ENCODE assay signal across 1 cellular context in the genomic region with DNA sequence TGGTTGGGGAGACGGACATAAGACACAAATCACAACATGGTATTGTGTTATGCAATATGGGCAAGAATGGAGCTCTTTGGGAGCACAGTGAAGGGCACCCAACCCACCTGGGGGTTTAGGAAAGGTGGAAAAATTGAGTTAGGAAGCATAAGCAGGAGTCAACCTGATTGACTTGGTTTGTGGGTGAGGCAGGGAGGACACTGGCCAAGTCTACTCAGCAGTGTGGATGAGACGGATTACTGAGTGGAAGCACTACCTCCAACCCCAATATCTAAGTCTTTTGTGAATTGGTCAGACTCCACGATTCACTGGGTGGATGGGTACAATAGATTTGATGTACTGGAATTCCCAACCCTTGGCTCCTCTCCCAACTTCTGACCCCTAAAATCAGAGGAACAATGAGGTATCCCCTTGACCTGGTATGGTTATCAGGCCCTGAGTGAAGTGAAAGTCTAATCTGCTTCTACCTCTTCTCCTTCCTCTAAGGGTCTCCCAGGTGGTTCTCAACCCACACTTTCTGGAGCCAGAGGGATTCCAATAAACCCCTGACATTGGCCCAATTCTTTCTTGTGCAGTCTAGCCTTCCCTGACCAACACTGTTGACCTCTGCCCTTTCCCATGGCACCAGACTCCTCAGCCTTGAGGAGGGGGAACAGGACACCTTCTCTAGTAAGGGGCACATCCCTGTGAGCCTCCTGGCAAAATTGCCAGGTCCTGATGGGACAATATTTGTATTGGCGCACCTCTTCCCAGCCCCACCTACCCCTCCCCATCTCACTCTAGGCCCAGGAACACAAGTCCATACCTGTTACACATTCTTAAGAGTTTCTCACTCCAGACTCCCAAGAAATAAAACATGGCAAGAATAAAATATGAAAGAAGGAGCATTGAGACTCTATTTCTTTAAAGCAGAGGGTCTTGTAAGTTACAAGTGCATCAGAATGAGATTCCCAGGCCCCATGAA.
TF ChIP-seq lines count a peak whose summit lies in the region.

No MANE protein-coding gene starts in this region.

TF ChIP-seq in WTC11, 78 proteins besides CTCF, POLR2A, EP300 and RAD21 (continued from another document and continues in another):
- TF ChIP-seq, protein P1, sequence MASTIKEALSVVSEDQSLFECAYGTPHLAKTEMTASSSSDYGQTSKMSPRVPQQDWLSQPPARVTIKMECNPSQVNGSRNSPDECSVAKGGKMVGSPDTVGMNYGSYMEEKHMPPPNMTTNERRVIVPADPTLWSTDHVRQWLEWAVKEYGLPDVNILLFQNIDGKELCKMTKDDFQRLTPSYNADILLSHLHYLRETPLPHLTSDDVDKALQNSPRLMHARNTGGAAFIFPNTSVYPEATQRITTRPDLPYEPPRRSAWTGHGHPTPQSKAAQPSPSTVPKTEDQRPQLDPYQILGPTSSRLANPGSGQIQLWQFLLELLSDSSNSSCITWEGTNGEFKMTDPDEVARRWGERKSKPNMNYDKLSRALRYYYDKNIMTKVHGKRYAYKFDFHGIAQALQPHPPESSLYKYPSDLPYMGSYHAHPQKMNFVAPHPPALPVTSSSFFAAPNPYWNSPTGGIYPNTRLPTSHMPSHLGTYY (CRISPR knock-in tag; IDR thresholded peaks at IDR 0.05) = peak; percentile 96
- TF ChIP-seq ZNF396 (CRISPR knock-in tag; IDR thresholded peaks at IDR 0.05; ENCODE audit: borderline replicate concordance) (no peak), JAZF1 (CRISPR knock-in tag; IDR thresholded peaks at IDR 0.05) (no peak), ZNF416 (CRISPR knock-in tag; IDR thresholded peaks at IDR 0.05) (peak; percentile 68), SP1 (CRISPR knock-in tag; conservative IDR thresholded peaks at IDR 0.05) (no peak), FOXK1 (CRISPR knock-in tag; IDR thresholded peaks at IDR 0.05) (no peak), PRRX2 (CRISPR knock-in tag; IDR thresholded peaks at IDR 0.05) (peak; percentile 91), ATF1 (CRISPR knock-in tag; IDR thresholded peaks at IDR 0.05) (no peak), SOX15 (CRISPR knock-in tag; IDR thresholded peaks at IDR 0.05) (no peak), NR1H2 (CRISPR knock-in tag; IDR thresholded peaks at IDR 0.05) (no peak), ELF4 (CRISPR knock-in tag; IDR thresholded peaks at IDR 0.05; ENCODE audit: low read depth) (no peak), CREB1 (CRISPR knock-in tag; IDR thresholded peaks at IDR 0.05) (no peak), ZNF219 (CRISPR knock-in tag; IDR thresholded peaks at IDR 0.05; ENCODE audit: borderline replicate concordance) (no peak), HMGA2 (CRISPR knock-in tag; IDR thresholded peaks at IDR 0.05) (no peak), KAT7 (CRISPR knock-in tag; IDR thresholded peaks at IDR 0.05; ENCODE audit: borderline replicate concordance) (no peak), ZNF263 (CRISPR knock-in tag; IDR thresholded peaks at IDR 0.05; ENCODE audit: low read depth) (no peak), ZNF671 (CRISPR knock-in tag; IDR thresholded peaks at IDR 0.05) (peak; percentile 82), ZNF423 (CRISPR knock-in tag; IDR thresholded peaks at IDR 0.05) (no peak), RELA (CRISPR knock-in tag; IDR thresholded peaks at IDR 0.05; ENCODE audit: borderline replicate concordance) (no peak), EMX1 (CRISPR knock-in tag; IDR thresholded peaks at IDR 0.05) (no peak), GRHL2 (CRISPR knock-in tag; IDR thresholded peaks at IDR 0.05; ENCODE audit: insufficient replicate concordance, severe bottlenecking) (no peak), RORB (CRISPR knock-in tag; IDR thresholded peaks at IDR 0.05) (no peak)
- TF ChIP-seq, protein P2, sequence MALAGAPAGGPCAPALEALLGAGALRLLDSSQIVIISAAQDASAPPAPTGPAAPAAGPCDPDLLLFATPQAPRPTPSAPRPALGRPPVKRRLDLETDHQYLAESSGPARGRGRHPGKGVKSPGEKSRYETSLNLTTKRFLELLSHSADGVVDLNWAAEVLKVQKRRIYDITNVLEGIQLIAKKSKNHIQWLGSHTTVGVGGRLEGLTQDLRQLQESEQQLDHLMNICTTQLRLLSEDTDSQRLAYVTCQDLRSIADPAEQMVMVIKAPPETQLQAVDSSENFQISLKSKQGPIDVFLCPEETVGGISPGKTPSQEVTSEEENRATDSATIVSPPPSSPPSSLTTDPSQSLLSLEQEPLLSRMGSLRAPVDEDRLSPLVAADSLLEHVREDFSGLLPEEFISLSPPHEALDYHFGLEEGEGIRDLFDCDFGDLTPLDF (CRISPR knock-in tag; IDR thresholded peaks at IDR 0.05) = no peak
- TF ChIP-seq, protein P3, sequence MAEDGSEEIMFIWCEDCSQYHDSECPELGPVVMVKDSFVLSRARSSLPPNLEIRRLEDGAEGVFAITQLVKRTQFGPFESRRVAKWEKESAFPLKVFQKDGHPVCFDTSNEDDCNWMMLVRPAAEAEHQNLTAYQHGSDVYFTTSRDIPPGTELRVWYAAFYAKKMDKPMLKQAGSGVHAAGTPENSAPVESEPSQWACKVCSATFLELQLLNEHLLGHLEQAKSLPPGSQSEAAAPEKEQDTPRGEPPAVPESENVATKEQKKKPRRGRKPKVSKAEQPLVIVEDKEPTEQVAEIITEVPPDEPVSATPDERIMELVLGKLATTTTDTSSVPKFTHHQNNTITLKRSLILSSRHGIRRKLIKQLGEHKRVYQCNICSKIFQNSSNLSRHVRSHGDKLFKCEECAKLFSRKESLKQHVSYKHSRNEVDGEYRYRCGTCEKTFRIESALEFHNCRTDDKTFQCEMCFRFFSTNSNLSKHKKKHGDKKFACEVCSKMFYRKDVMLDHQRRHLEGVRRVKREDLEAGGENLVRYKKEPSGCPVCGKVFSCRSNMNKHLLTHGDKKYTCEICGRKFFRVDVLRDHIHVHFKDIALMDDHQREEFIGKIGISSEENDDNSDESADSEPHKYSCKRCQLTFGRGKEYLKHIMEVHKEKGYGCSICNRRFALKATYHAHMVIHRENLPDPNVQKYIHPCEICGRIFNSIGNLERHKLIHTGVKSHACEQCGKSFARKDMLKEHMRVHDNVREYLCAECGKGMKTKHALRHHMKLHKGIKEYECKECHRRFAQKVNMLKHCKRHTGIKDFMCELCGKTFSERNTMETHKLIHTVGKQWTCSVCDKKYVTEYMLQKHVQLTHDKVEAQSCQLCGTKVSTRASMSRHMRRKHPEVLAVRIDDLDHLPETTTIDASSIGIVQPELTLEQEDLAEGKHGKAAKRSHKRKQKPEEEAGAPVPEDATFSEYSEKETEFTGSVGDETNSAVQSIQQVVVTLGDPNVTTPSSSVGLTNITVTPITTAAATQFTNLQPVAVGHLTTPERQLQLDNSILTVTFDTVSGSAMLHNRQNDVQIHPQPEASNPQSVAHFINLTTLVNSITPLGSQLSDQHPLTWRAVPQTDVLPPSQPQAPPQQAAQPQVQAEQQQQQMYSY (CRISPR knock-in tag; IDR thresholded peaks at IDR 0.05) = no peak
- TF ChIP-seq, protein P4, sequence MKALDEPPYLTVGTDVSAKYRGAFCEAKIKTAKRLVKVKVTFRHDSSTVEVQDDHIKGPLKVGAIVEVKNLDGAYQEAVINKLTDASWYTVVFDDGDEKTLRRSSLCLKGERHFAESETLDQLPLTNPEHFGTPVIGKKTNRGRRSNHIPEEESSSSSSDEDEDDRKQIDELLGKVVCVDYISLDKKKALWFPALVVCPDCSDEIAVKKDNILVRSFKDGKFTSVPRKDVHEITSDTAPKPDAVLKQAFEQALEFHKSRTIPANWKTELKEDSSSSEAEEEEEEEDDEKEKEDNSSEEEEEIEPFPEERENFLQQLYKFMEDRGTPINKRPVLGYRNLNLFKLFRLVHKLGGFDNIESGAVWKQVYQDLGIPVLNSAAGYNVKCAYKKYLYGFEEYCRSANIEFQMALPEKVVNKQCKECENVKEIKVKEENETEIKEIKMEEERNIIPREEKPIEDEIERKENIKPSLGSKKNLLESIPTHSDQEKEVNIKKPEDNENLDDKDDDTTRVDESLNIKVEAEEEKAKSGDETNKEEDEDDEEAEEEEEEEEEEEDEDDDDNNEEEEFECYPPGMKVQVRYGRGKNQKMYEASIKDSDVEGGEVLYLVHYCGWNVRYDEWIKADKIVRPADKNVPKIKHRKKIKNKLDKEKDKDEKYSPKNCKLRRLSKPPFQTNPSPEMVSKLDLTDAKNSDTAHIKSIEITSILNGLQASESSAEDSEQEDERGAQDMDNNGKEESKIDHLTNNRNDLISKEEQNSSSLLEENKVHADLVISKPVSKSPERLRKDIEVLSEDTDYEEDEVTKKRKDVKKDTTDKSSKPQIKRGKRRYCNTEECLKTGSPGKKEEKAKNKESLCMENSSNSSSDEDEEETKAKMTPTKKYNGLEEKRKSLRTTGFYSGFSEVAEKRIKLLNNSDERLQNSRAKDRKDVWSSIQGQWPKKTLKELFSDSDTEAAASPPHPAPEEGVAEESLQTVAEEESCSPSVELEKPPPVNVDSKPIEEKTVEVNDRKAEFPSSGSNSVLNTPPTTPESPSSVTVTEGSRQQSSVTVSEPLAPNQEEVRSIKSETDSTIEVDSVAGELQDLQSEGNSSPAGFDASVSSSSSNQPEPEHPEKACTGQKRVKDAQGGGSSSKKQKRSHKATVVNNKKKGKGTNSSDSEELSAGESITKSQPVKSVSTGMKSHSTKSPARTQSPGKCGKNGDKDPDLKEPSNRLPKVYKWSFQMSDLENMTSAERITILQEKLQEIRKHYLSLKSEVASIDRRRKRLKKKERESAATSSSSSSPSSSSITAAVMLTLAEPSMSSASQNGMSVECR (CRISPR knock-in tag; IDR thresholded peaks at IDR 0.05; ENCODE audit: borderline replicate concordance) = no peak
- TF ChIP-seq, protein P5, sequence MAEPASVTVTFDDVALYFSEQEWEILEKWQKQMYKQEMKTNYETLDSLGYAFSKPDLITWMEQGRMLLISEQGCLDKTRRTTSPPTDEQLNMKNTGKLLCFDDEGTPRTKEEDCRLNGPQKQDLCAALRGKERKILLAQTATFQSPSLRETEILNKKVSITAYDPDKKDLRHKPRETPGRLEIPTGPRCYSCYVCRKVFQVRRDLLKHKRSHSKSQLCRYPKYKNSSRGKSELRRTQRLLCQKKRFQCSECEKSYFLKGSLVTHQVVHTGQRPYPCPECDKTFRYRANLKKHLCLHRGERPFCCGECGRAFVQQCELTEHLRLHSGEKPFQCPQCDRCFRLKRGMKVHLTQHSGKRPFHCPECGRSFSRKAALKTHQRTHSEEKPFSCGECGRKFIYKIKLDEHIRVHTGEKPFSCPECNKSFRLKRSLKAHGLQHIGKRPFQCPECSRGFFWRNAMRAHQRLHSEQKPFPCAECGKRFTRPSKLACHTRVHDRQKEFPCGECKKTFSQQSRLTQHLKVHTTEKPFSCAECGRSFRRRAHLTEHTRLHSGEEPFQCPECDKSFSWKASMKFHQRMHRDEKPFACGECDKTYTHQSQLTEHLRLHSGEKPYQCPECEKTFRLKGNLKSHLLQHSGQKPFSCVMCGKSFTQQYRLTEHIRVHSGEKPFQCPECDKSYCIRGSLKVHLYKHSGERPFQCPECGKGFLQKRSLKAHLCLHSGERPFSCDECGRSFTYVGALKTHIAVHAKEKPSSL (CRISPR knock-in tag; conservative IDR thresholded peaks at IDR 0.05) = peak; percentile 93; the same call in 1 of the 2 replicates
- TF ChIP-seq, protein P6, sequence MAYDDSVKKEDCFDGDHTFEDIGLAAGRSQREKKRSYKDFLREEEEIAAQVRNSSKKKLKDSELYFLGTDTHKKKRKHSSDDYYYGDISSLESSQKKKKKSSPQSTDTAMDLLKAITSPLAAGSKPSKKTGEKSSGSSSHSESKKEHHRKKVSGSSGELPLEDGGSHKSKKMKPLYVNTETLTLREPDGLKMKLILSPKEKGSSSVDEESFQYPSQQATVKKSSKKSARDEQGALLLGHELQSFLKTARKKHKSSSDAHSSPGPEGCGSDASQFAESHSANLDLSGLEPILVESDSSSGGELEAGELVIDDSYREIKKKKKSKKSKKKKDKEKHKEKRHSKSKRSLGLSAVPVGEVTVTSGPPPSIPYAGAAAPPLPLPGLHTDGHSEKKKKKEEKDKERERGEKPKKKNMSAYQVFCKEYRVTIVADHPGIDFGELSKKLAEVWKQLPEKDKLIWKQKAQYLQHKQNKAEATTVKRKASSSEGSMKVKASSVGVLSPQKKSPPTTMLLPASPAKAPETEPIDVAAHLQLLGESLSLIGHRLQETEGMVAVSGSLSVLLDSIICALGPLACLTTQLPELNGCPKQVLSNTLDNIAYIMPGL (CRISPR knock-in tag; IDR thresholded peaks at IDR 0.05) = no peak
- TF ChIP-seq, protein P7, sequence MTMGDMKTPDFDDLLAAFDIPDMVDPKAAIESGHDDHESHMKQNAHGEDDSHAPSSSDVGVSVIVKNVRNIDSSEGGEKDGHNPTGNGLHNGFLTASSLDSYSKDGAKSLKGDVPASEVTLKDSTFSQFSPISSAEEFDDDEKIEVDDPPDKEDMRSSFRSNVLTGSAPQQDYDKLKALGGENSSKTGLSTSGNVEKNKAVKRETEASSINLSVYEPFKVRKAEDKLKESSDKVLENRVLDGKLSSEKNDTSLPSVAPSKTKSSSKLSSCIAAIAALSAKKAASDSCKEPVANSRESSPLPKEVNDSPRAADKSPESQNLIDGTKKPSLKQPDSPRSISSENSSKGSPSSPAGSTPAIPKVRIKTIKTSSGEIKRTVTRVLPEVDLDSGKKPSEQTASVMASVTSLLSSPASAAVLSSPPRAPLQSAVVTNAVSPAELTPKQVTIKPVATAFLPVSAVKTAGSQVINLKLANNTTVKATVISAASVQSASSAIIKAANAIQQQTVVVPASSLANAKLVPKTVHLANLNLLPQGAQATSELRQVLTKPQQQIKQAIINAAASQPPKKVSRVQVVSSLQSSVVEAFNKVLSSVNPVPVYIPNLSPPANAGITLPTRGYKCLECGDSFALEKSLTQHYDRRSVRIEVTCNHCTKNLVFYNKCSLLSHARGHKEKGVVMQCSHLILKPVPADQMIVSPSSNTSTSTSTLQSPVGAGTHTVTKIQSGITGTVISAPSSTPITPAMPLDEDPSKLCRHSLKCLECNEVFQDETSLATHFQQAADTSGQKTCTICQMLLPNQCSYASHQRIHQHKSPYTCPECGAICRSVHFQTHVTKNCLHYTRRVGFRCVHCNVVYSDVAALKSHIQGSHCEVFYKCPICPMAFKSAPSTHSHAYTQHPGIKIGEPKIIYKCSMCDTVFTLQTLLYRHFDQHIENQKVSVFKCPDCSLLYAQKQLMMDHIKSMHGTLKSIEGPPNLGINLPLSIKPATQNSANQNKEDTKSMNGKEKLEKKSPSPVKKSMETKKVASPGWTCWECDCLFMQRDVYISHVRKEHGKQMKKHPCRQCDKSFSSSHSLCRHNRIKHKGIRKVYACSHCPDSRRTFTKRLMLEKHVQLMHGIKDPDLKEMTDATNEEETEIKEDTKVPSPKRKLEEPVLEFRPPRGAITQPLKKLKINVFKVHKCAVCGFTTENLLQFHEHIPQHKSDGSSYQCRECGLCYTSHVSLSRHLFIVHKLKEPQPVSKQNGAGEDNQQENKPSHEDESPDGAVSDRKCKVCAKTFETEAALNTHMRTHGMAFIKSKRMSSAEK (CRISPR knock-in tag; IDR thresholded peaks at IDR 0.05; ENCODE audit: borderline replicate concordance) = peak; percentile 77; the same call in 1 of the 2 replicates
